In genomic region chr1:228999776-229000175, GRCh38 we compare ENCODE assay signal across 34 cellular contexts.
"Had no signal": no experiment of that assay in that cellular context is flagged by ENCODE, and none has a peak within 500 bp of the region (broad histone marks: within the 10 kb centered on the region; RNA-seq: fewer than 3 reads in every experiment).

No MANE protein-coding gene starts in this region.

- ATAC-seq: activated CD4-positive, CD25-positive, alpha-beta regulatory T cell treated with anti-CD3 and anti-CD28 coated beads, Interleukin-2, amount 50 U/mL, for 24 hours; activated CD8-positive, alpha-beta T cell treated with anti-CD3 and anti-CD28 coated beads for 36 hours; activated naive CD8-positive, alpha-beta T cell treated with anti-CD3 and anti-CD28 coated beads, Interleukin-2, amount 50 U/mL, for 24 hours; activated T-cell treated with anti-CD3 and anti-CD28 coated beads, Interleukin-2, amount 50 U/mL, for 4 hours; body of pancreas; esophagus mucosa; T-helper 17 cell had no signal

- H3K9me3 ChIP-seq: adrenal gland, body of pancreas, breast epithelium had no signal

- DNase-seq: activated B cell treated with CpG ODN at 0.5 μM for 24 hours; activated CD4-positive, alpha-beta T cell treated with anti-CD3 and anti-CD28 coated beads for 48 hours; activated CD4-positive, alpha-beta T cell treated with anti-CD3 and anti-CD28 coated beads, Interleukin-2, amount 50 U/mL, for 1 hour; activated CD4-positive, alpha-beta T cell treated with anti-CD3 and anti-CD28 coated beads, Interleukin-2, amount 50 U/mL, for 48 hours; activated CD8-positive, alpha-beta T cell treated with anti-CD3 and anti-CD28 coated beads for 36 hours; activated effector memory CD4-positive, alpha-beta T cell treated with anti-CD3 and anti-CD28 coated beads, Interleukin-2, amount 50 U/mL, for 16 hours; activated naive CD4-positive, alpha-beta T cell treated with anti-CD3 and anti-CD28 coated beads for 36 hours; activated naive CD8-positive, alpha-beta T cell treated with anti-CD3 and anti-CD28 coated beads for 36 hours; activated naive CD8-positive, alpha-beta T cell treated with anti-CD3 and anti-CD28 coated beads, Interleukin-2, amount 50 U/mL, for 24 hours; activated T-cell treated with anti-CD3 and anti-CD28 coated beads, Interleukin-2, amount 50 U/mL, for 4 hours; adrenal gland; amygdala; aorta; body of pancreas; central memory CD4-positive, alpha-beta T cell; cerebellar nuclear complex; effector memory CD4-positive, alpha-beta T cell; endodermal cell; foreskin fibroblast; T-helper 1 cell; T-helper 17 cell; T1000; WERI-Rb-1 had no signal

- H3K36me3 Mint-ChIP-seq: activated naive CD4-positive, alpha-beta T cell treated with anti-CD3 and anti-CD28 coated beads, Interleukin-2, amount 50 U/mL, for 24 hours; activated naive CD8-positive, alpha-beta T cell treated with anti-CD3 and anti-CD28 coated beads for 36 hours had no signal

- H3K36me3 ChIP-seq: adrenal gland, breast epithelium, cardiac muscle cell, WERI-Rb-1 had no signal

- H3K4me3 ChIP-seq: adrenal gland, body of pancreas, breast epithelium, cardiac muscle cell, coronary artery, dorsolateral prefrontal cortex had no signal

- H3K27me3 Mint-ChIP-seq: activated B cell treated with CpG ODN at 0.5 μM for 24 hours; activated CD8-positive, alpha-beta T cell treated with anti-CD3 and anti-CD28 coated beads for 36 hours; activated naive CD4-positive, alpha-beta T cell treated with anti-CD3 and anti-CD28 coated beads, Interleukin-2, amount 50 U/mL, for 24 hours; activated naive CD8-positive, alpha-beta T cell treated with anti-CD3 and anti-CD28 coated beads for 36 hours; activated naive CD8-positive, alpha-beta T cell treated with anti-CD3 and anti-CD28 coated beads, Interleukin-2, amount 50 U/mL, for 24 hours; dendritic cell treated with granulocyte-macrophage colony-stimulating factor and Interleukin-4, amounts not matched to agents 40 ng/mL and 50 ng/mL, for 4 days; T-helper 17 cell had no signal

- H3K4me1 Mint-ChIP-seq: activated B cell treated with CpG ODN at 0.5 μM for 24 hours; activated naive CD8-positive, alpha-beta T cell treated with anti-CD3 and anti-CD28 coated beads, Interleukin-2, amount 50 U/mL, for 24 hours had no signal

- H3K4me1 ChIP-seq: adrenal gland, body of pancreas, breast epithelium had no signal

- H3K27me3 ChIP-seq: adrenal gland, body of pancreas, breast epithelium, cardiac muscle cell, dorsolateral prefrontal cortex had no signal

- H3K27ac Mint-ChIP-seq: activated B cell treated with CpG ODN at 0.5 μM for 24 hours; activated CD8-positive, alpha-beta T cell treated with anti-CD3 and anti-CD28 coated beads for 36 hours; activated naive CD4-positive, alpha-beta T cell treated with anti-CD3 and anti-CD28 coated beads for 36 hours; activated naive CD4-positive, alpha-beta T cell treated with anti-CD3 and anti-CD28 coated beads, Interleukin-2, amount 50 U/mL, for 24 hours; activated naive CD8-positive, alpha-beta T cell treated with anti-CD3 and anti-CD28 coated beads for 36 hours; activated naive CD8-positive, alpha-beta T cell treated with anti-CD3 and anti-CD28 coated beads, Interleukin-2, amount 50 U/mL, for 24 hours; activated T-helper 2 cell treated with anti-CD3 and anti-CD28 coated beads, Interferon-gamma antibody, Interleukin-2, Interleukin-4, amounts not matched to agents 10 μg/mL and 5 μg/mL and 100 μg/mL, durations not matched to agents 14 hours and 24 hours and 36 hours; dendritic cell treated with granulocyte-macrophage colony-stimulating factor and Interleukin-4, amounts not matched to agents 40 ng/mL and 50 ng/mL, for 4 days; endodermal cell; T-helper 17 cell; T-helper 2 cell treated with Interferon-gamma antibody and Interleukin-4, amounts not matched to agents 5 μg/mL and 100 μg/mL, for 36 hours had no signal

- FAIRE-seq: frontal cortex had no signal

- H3K27ac ChIP-seq: adrenal gland, body of pancreas, breast epithelium, cardiac muscle cell, coronary artery, WERI-Rb-1 had no signal

- H3K4me3 Mint-ChIP-seq: activated B cell treated with CpG ODN at 0.5 μM for 24 hours; activated CD8-positive, alpha-beta T cell treated with anti-CD3 and anti-CD28 coated beads for 36 hours; activated naive CD4-positive, alpha-beta T cell treated with anti-CD3 and anti-CD28 coated beads for 36 hours; activated naive CD4-positive, alpha-beta T cell treated with anti-CD3 and anti-CD28 coated beads, Interleukin-2, amount 50 U/mL, for 24 hours; activated naive CD8-positive, alpha-beta T cell treated with anti-CD3 and anti-CD28 coated beads for 36 hours; activated naive CD8-positive, alpha-beta T cell treated with anti-CD3 and anti-CD28 coated beads, Interleukin-2, amount 50 U/mL, for 24 hours; activated T-cell treated with anti-CD3 and anti-CD28 coated beads, Interleukin-2, amount 50 U/mL, for 4 hours; dendritic cell treated with granulocyte-macrophage colony-stimulating factor and Interleukin-4, amounts not matched to agents 40 ng/mL and 50 ng/mL, for 4 days; endodermal cell; T-helper 17 cell; T-helper 2 cell treated with Interferon-gamma antibody and Interleukin-4, amounts not matched to agents 5 μg/mL and 100 μg/mL, for 36 hours had no signal

- H3K9me3 Mint-ChIP-seq: activated B cell treated with CpG ODN at 0.5 μM for 24 hours; activated CD8-positive, alpha-beta T cell treated with anti-CD3 and anti-CD28 coated beads for 36 hours; activated naive CD4-positive, alpha-beta T cell treated with anti-CD3 and anti-CD28 coated beads for 36 hours; activated naive CD4-positive, alpha-beta T cell treated with anti-CD3 and anti-CD28 coated beads, Interleukin-2, amount 50 U/mL, for 24 hours; activated naive CD8-positive, alpha-beta T cell treated with anti-CD3 and anti-CD28 coated beads for 36 hours; activated naive CD8-positive, alpha-beta T cell treated with anti-CD3 and anti-CD28 coated beads, Interleukin-2, amount 50 U/mL, for 24 hours; activated T-cell treated with anti-CD3 and anti-CD28 coated beads, Interleukin-2, amount 50 U/mL, for 4 hours; activated T-helper 2 cell treated with anti-CD3 and anti-CD28 coated beads, Interferon-gamma antibody, Interleukin-2, Interleukin-4, amounts not matched to agents 10 μg/mL and 5 μg/mL and 100 μg/mL, durations not matched to agents 14 hours and 24 hours and 36 hours; dendritic cell treated with granulocyte-macrophage colony-stimulating factor and Interleukin-4, amounts not matched to agents 40 ng/mL and 50 ng/mL, for 4 days; endodermal cell; T-helper 2 cell treated with Interferon-gamma antibody and Interleukin-4, amounts not matched to agents 5 μg/mL and 100 μg/mL, for 36 hours had no signal
